18 cellular contexts compared by ENCODE assay signal in the genomic region with DNA sequence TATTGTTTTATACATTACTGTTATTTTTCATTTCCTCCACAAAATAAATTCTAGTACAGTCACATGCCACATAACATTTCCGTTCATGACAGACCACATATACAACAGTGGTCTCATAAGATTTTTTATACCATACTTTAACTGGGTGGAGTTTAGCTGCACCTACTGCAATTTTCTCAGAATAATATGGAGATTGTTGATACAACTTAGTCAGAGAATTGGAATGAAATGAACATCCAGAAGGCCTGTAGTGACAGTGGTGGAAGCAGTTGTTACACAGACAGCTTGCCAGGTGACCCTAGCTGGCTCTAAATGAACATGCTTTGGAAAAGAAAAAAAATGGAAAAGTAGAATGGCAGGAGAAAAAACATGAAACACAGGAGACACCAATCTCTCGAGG.
DNase-seq lines count a peak whose midpoint lies in the region; TF ChIP-seq lines count a peak whose summit lies in the region.
"Had no signal": no experiment of that assay in that cellular context is flagged by ENCODE, and none has a peak within 500 bp of the region (broad histone marks: within the 10 kb centered on the region; RNA-seq: fewer than 3 reads in every experiment).

No MANE protein-coding gene starts in this region.

- no peak overlapping the region for H2BK120ac ChIP-seq in neuronal stem cell (ENCODE audit: low read depth, low read length)

- in situ Hi-C loops in astrocyte of the spinal cord (cut with HindIII; ENCODE audit: low sequenced_read_pairs) = no loop called here

- H2BK15ac ChIP-seq in neuronal stem cell (ENCODE audit: low read length) = no peak overlapping the region

- H3K23ac ChIP-seq in neuronal stem cell (ENCODE audit: low read depth, low read length, poor library complexity) = no peak overlapping the region

- H3K4me1 ChIP-seq in neuronal stem cell (ENCODE audit: control insufficient read depth in 2 of 2, insufficient read depth in 1 of 2, low read depth in 1 of 2, low read length in 2 of 2) = peaks cover 0 to 3% of the 10 kb centered on the region in 2 donors

- no peak overlapping the region for H2AK5ac ChIP-seq in neuronal stem cell (ENCODE audit: low read depth, low read length)

- no peak overlapping the region for H2BK12ac ChIP-seq in neuronal stem cell (ENCODE audit: low read length)

- no peak overlapping the region for H2BK5ac ChIP-seq in neuronal stem cell (ENCODE audit: low read length)

- no peaks in the 10 kb centered on the region for H3K36me3 ChIP-seq in neuronal stem cell (replicated peaks in 1 of 2; ENCODE audit: control insufficient read depth in 2 of 2, insufficient read depth in 2 of 2, low read length in 2 of 2)

- no peak for TF ChIP-seq CTCF in astrocyte of the spinal cord (IDR thresholded peaks at IDR 0.05; ENCODE audit: low read depth, low read length)
- no peak for TF ChIP-seq CTCF in GM10266 (IDR thresholded peaks at IDR 0.05; ENCODE audit: control insufficient read depth, insufficient read depth, low read depth, missing control alignments)

- DNase-seq in A172 (ENCODE audit: low spot score) (peak; percentile 45), HS-27A (ENCODE audit: low read depth) (peak; percentile 88), astrocyte of the spinal cord (ENCODE audit: low read depth, low spot score) (peak; percentile 85), glomerular visceral epithelial cell (ENCODE audit: extremely low spot score) (peak; percentile 16), globus pallidus (ENCODE audit: low spot score) (no peak), GM10266 (ENCODE audit: extremely low spot score) (no peak), inferior parietal cortex (ENCODE audit: extremely low spot score) (no peak), neuronal stem cell (ENCODE audit: low spot score) (no peak)
- DNase-seq: ACHN; activated CD4-positive, alpha-beta T cell treated with anti-CD3 and anti-CD28 coated beads, Interleukin-2, amount 10 ng/mL, durations not matched to agents 7 days and 5 days; activated T-cell treated with anti-CD3 and anti-CD28 coated beads for 4 hours; Karpas-422; kidney glomerular epithelial cell; NCI-H1436 treated with DMSO at 0.1 percent for 48 hours; small intestine; trophoblast cell had no signal

- H3K27ac ChIP-seq in neuronal stem cell (replicated peaks; ENCODE audit: low read length) = no peak overlapping the region
- H3K27ac ChIP-seq: hepatocyte, HL-60 had no signal

- H3K14ac ChIP-seq in neuronal stem cell (ENCODE audit: low read length) = no peak overlapping the region

- H3K27me3 ChIP-seq in neuronal stem cell (ENCODE audit: control insufficient read depth in 3 of 3, insufficient read depth in 3 of 3, low read depth in 1 of 3, low read length in 3 of 3) = no peaks in the 10 kb centered on the region
- H3K27me3 ChIP-seq: hepatocyte had no signal

- no peak overlapping the region for H3K18ac ChIP-seq in neuronal stem cell (ENCODE audit: low read length)

- no peak overlapping the region for H3K4me2 ChIP-seq in neuronal stem cell (ENCODE audit: insufficient read depth, low read length, poor library complexity, severe bottlenecking)
- H3K4me2 ChIP-seq: hepatocyte had no signal

- no peak overlapping the region for H3K4ac ChIP-seq in neuronal stem cell (ENCODE audit: low read length)

- no CpG with 5 or more reads among the region's 2 CpGs for WGBS in neuronal stem cell (ENCODE audit: extremely low coverage in 2 of 2, insufficient read length in 2 of 2, insufficient replicate concordance in 1 of 2), 2 donors

- no peak overlapping the region for H4K91ac ChIP-seq in neuronal stem cell (ENCODE audit: low read depth, low read length, poor library complexity)

- no peaks in the 10 kb centered on the region for H3K9me3 ChIP-seq in neuronal stem cell (replicated peaks in 1 of 2; ENCODE audit: control insufficient read depth in 2 of 2, insufficient read depth in 1 of 2, low read depth in 1 of 2, low read length in 2 of 2)

- no peak overlapping the region for H3K4me3 ChIP-seq in astrocyte of the spinal cord (ENCODE audit: low read depth, low read length)
- H3K4me3 ChIP-seq in neuronal stem cell (ENCODE audit: low read length in 2 of 2) = no peak overlapping the region
- H3K4me3 ChIP-seq: hepatocyte had no signal

- no peak overlapping the region for H3K9ac ChIP-seq in neuronal stem cell (ENCODE audit: low read depth, low read length, poor library complexity)

- no peak overlapping the region for H4K8ac ChIP-seq in neuronal stem cell (ENCODE audit: low read depth, low read length)

- no peaks in the 10 kb centered on the region for H3K79me1 ChIP-seq in neuronal stem cell (ENCODE audit: low read depth, low read length)

- H2AFZ ChIP-seq in neuronal stem cell (ENCODE audit: low read length) = no peak overlapping the region
- H2AFZ ChIP-seq: hepatocyte had no signal

Comparison
In these comparisons a context has a peak if more than half of its experiments do, and no peak if none do; other contexts are left out.
1. DNase-seq: peak in A172 (single experiment), HS-27A (single experiment), astrocyte of the spinal cord (single experiment) and glomerular visceral epithelial cell (single experiment); none in globus pallidus (single experiment), GM10266 (single experiment), inferior parietal cortex (single experiment) and neuronal stem cell (single experiment).